ENCODE assay signal across 23 cellular contexts in the genomic region with DNA sequence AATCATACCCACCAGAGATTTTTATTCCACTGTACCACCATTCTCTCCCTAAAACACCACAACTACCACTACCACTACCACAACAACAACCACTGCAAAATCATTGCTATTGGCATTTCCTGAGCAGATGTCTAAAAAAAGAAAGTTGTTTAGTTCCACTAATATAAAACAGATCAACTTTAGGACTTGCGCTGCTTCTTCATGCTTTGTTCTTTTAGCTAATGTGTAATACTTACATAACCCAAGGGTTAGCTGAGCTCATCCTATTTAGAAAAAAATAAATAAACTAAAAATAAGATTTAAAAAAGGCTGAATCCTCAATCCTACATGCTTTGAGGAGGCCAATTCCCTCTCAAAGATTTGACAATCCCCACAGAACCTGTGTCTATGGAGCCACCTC. TPM values are rescaled to one million over a fixed set of nuclear protein-coding genes. Genes with fewer than 3 reads are reported as not detected.
"Had no signal": no experiment of that assay in that cellular context is flagged by ENCODE, and none has a peak within 500 bp of the region (broad histone marks: within the 10 kb centered on the region; RNA-seq: fewer than 3 reads in every experiment).

No MANE protein-coding gene starts in this region.

- H3K4me3 ChIP-seq: ascending aorta, esophagus squamous epithelium, mucosa of descending colon, prostate gland, tibial artery had no signal

- H3K4me1 ChIP-seq: ascending aorta, prostate gland, tibial artery had no signal

- H3K36me3 ChIP-seq: ascending aorta, esophagus squamous epithelium, prostate gland, tibial artery, WERI-Rb-1 had no signal

- H3K27ac ChIP-seq: ascending aorta, esophagus squamous epithelium, prostate gland, tibial artery, WERI-Rb-1 had no signal

- H3K9me3 ChIP-seq: ascending aorta, esophagus squamous epithelium, mucosa of descending colon, prostate gland, tibial artery had no signal

- H3K27me3 ChIP-seq: ascending aorta, esophagus squamous epithelium, tibial artery had no signal

- DNase-seq: activated CD4-positive, alpha-beta T cell treated with anti-CD3 and anti-CD28 coated beads for 1 hour; activated CD8-positive, alpha-beta memory T cell treated with anti-CD3 and anti-CD28 coated beads for 24 hours; activated CD8-positive, alpha-beta memory T cell treated with anti-CD3 and anti-CD28 coated beads, Interleukin-2, amount 50 U/mL, for 48 hours; activated effector memory CD4-positive, alpha-beta T cell treated with Interleukin-2 at 50 U/mL for 16 hours; activated naive CD4-positive, alpha-beta T cell treated with anti-CD3 and anti-CD28 coated beads, Interleukin-2, amount 50 U/mL, for 16 hours; activated T-cell treated with anti-CD3 and anti-CD28 coated beads, Interleukin-2, amount 50 U/mL, for 48 hours; cerebellar nuclear complex; effector CD8-positive, alpha-beta T cell; esophagus squamous epithelium; mucosa of descending colon; naive B cell; right cardiac atrium; small intestine; stimulated activated CD4-positive, alpha-beta T cell treated with anti-CD3 and anti-CD28 coated beads, Interleukin-4, amount 100 ng/mL, for 24 hours; SW 1271; T-helper 2 cell; tibial artery; WERI-Rb-1 had no signal

RNA-seq across cellular contexts. Expression of a gene that starts 11.4 kb away (rescaled TPM):
- total RNA-seq: bronchial epithelial cell, endothelial cell of umbilical vein, esophagus squamous epithelium, neural crest cell, right cardiac atrium had no signal
